21 cellular contexts compared by ENCODE assay signal in the genomic region with DNA sequence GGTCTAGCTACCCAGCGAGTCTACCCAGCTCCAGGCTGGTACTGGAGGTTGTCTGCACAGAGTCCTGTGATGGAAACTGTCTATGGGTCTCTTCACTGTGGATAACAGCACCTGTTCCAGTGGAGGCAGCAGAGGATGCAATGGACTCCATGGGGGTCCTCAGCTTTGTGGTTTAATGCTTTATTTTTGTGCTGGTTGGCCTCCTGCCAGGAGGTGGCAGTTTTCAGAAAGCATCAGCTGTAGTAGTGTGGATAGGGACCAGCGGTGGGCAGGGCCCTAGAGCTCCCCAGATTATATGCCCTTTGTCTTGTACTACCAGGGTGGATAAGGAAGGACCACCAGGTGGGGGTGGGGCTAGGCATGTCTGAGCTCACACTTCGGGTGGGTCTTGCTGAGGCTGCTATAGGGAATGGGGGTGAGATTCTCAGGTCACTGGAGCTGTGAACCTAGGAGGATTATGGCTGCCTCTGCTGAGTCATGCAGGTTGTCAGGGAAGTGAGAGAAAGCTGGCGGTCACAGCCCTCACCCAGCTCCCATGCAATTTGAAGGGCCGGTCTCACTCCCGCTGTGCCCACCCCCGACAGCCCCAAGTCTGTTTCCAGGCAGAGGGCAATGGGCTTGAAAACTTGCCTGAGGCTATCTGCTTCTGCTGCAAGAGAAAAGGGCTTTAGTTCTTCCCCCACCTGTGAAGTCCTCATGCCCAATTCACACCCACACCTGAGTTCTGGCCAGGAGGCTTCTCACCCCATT.
DNase-seq lines count a peak whose midpoint lies in the region; ATAC-seq and TF ChIP-seq lines count a peak whose summit lies in the region.
"Had no signal": no experiment of that assay in that cellular context is flagged by ENCODE, and none has a peak within 500 bp of the region (broad histone marks: within the 10 kb centered on the region; RNA-seq: fewer than 3 reads in every experiment).

No MANE protein-coding gene starts in this region.

- H2AFZ ChIP-seq in GM23338, result no peak overlapping the region; the same call in 1 of the 2 replicates

- peak overlapping the region; percentile 69 for H3K27ac Mint-ChIP-seq in GM23338
- no peak overlapping the region for H3K27ac Mint-ChIP-seq in activated naive CD4-positive, alpha-beta T cell treated with anti-CD3 and anti-CD28 coated beads for 36 hours
- H3K27ac Mint-ChIP-seq: CD4-positive, CD25-positive, alpha-beta regulatory T cell had no signal

- H3K36me3 Mint-ChIP-seq in GM23338 (ENCODE audit: low read depth), result no peaks in the 10 kb centered on the region
- H3K36me3 Mint-ChIP-seq in activated naive CD4-positive, alpha-beta T cell treated with anti-CD3 and anti-CD28 coated beads for 36 hours (ENCODE audit: low read depth), result no peaks in the 10 kb centered on the region
- H3K36me3 Mint-ChIP-seq: CD4-positive, CD25-positive, alpha-beta regulatory T cell had no signal

- H3K9me2 ChIP-seq in GM23338 (ENCODE audit: insufficient read depth), result peaks cover under 1% of the 10 kb centered on the region; the same call in 1 of the 2 replicates

- no peaks in the 10 kb centered on the region for H3K27me3 Mint-ChIP-seq in GM23338 (ENCODE audit: insufficient read depth, low read depth, poor library complexity)
- peaks cover 2% of the 10 kb centered on the region for H3K27me3 Mint-ChIP-seq in activated naive CD4-positive, alpha-beta T cell treated with anti-CD3 and anti-CD28 coated beads for 36 hours (ENCODE audit: low read depth)
- H3K27me3 Mint-ChIP-seq: CD4-positive, CD25-positive, alpha-beta regulatory T cell had no signal

- H3K9ac ChIP-seq in NT2/D1 (ENCODE audit: insufficient read length, low read depth), result no peak overlapping the region

- H3K9me3 ChIP-seq in NT2/D1 (ENCODE audit: insufficient read depth, low read length) (no peaks in the 10 kb centered on the region), right atrium auricular region (no peaks in the 10 kb centered on the region)
- H3K9me3 ChIP-seq: HAP-1, SJSA1 had no signal

- no peak overlapping the region for H3K27ac ChIP-seq in GM23338 (ENCODE audit: low read depth)
- no peak overlapping the region for H3K27ac ChIP-seq in right atrium auricular region
- H3K27ac ChIP-seq: HL-60, SJSA1 had no signal

- no peaks in the 10 kb centered on the region; the same call in 2 of the 3 replicates for H3K4me1 Mint-ChIP-seq in GM23338
- no peaks in the 10 kb centered on the region for H3K4me1 Mint-ChIP-seq in activated naive CD4-positive, alpha-beta T cell treated with anti-CD3 and anti-CD28 coated beads for 36 hours (ENCODE audit: low read depth)
- H3K4me1 Mint-ChIP-seq: CD4-positive, CD25-positive, alpha-beta regulatory T cell had no signal

- H3K4me3 Mint-ChIP-seq in GM23338, result no peak overlapping the region
- H3K4me3 Mint-ChIP-seq in activated naive CD4-positive, alpha-beta T cell treated with anti-CD3 and anti-CD28 coated beads for 36 hours, result no peak overlapping the region
- H3K4me3 Mint-ChIP-seq: CD4-positive, CD25-positive, alpha-beta regulatory T cell had no signal

- H3F3A ChIP-seq in GM23338 (replicated peaks; ENCODE audit: low read depth), result no peaks in the 10 kb centered on the region

- no peaks in the 10 kb centered on the region for H3K4me1 ChIP-seq in GM23338 (ENCODE audit: insufficient read depth)
- H3K4me1 ChIP-seq in NT2/D1 (ENCODE audit: insufficient read depth, insufficient read length), result no peaks in the 10 kb centered on the region
- no peaks in the 10 kb centered on the region for H3K4me1 ChIP-seq in right atrium auricular region
- H3K4me1 ChIP-seq: HAP-1, SJSA1 had no signal

- H3K9me3 Mint-ChIP-seq in GM23338, result peaks cover 5% of the 10 kb centered on the region; the same call in 1 of the 3 replicates
- peaks cover 5% of the 10 kb centered on the region for H3K9me3 Mint-ChIP-seq in activated naive CD4-positive, alpha-beta T cell treated with anti-CD3 and anti-CD28 coated beads for 36 hours

- no peaks in the 10 kb centered on the region for H4K20me1 ChIP-seq in GM23338 (replicated peaks; ENCODE audit: insufficient read depth)

- peak; percentile 17 to 19; a peak in 1 of 4 replicates for TF ChIP-seq CTCF in GM23338 (conservative IDR thresholded peaks at IDR 0.05; ENCODE audit: low read depth in 2 of 2)
- no peak for TF ChIP-seq CTCF in right atrium auricular region (IDR thresholded peaks at IDR 0.05)

- CTCF ChIA-PET in activated naive CD4-positive, alpha-beta T cell treated with anti-CD3 and anti-CD28 coated beads for 36 hours (lab: Charles Lee), result no interaction called here

- H3K27me3 ChIP-seq in GM23338 (ENCODE audit: insufficient read depth) (no peaks in the 10 kb centered on the region), NT2/D1 (ENCODE audit: insufficient read depth, insufficient read length) (no peaks in the 10 kb centered on the region), right atrium auricular region (no peaks in the 10 kb centered on the region)
- H3K27me3 ChIP-seq: SJSA1 had no signal

- intact Hi-C loops in activated naive CD4-positive, alpha-beta T cell treated with anti-CD3 and anti-CD28 coated beads for 36 hours (cut with micrococcal nuclease), result no loop called here

- DNase-seq in Caki2 (ENCODE audit: low read depth), result peak; percentile 12
- DNase-seq in GM23338 (ENCODE audit: low spot score), result peak; percentile 9
- peak; percentile 13 for DNase-seq in NT2/D1 (ENCODE audit: low read depth, low spot score)
- peak; percentile 12 for DNase-seq in kidney tubule cell (ENCODE audit: low spot score)
- DNase-seq in ureter (ENCODE audit: low spot score), result no peak
- no peak for DNase-seq in activated naive CD4-positive, alpha-beta T cell treated with anti-CD3 and anti-CD28 coated beads for 36 hours
- no peak for DNase-seq in retina
- no peak for DNase-seq in right atrium auricular region (ENCODE audit: low spot score)
- DNase-seq: CD4-positive, CD25-positive, alpha-beta regulatory T cell; DMS79 treated with DMSO at 0.1 percent for 48 hours; GF-D8; KBM-7; NCI-H1048; NCI-H2081 treated with DMSO at 0.1 percent for 48 hours; NCI-H2227 treated with DMSO at 0.1 percent for 48 hours; NCI-H526 treated with DMSO at 0.1 percent for 48 hours; PC-3; T-helper 2 cell had no signal

- in situ Hi-C loops in Caki2 (cut with HindIII; ENCODE audit: low pct_unique_long_range_greater_than_20kb, low sequenced_read_pairs), result no loop called here

- H3K4me3 ChIP-seq in GM23338 (no peak overlapping the region), NT2/D1 (ENCODE audit: insufficient read length, low read depth) (no peak overlapping the region), right atrium auricular region (no peak overlapping the region)
- H3K4me3 ChIP-seq: HAP-1, SJSA1 had no signal

- no peaks in the 10 kb centered on the region for H3K36me3 ChIP-seq in GM23338 (ENCODE audit: insufficient read depth)
- no peaks in the 10 kb centered on the region for H3K36me3 ChIP-seq in NT2/D1 (ENCODE audit: insufficient read depth, insufficient read length, low read length)
- H3K36me3 ChIP-seq in right atrium auricular region, result no peaks in the 10 kb centered on the region
- H3K36me3 ChIP-seq: HAP-1, SJSA1 had no signal

- no peak for ATAC-seq in GM23338
- ATAC-seq: PC-3 had no signal

- H3K4me2 ChIP-seq in GM23338, result no peak overlapping the region

- no peaks in the 10 kb centered on the region for H3K79me2 ChIP-seq in GM23338 (replicated peaks; ENCODE audit: insufficient read depth)

TF ChIP-seq in GM23338, 12 proteins besides CTCF, POLR2A, EP300 and RAD21 (continues in another document):
- TF ChIP-seq, protein P1, sequence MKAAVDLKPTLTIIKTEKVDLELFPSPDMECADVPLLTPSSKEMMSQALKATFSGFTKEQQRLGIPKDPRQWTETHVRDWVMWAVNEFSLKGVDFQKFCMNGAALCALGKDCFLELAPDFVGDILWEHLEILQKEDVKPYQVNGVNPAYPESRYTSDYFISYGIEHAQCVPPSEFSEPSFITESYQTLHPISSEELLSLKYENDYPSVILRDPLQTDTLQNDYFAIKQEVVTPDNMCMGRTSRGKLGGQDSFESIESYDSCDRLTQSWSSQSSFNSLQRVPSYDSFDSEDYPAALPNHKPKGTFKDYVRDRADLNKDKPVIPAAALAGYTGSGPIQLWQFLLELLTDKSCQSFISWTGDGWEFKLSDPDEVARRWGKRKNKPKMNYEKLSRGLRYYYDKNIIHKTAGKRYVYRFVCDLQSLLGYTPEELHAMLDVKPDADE (IDR thresholded peaks at IDR 0.05), result no peak
- no peak for TF ChIP-seq CREB1 (CRISPR knock-in tag; IDR thresholded peaks at IDR 0.05; ENCODE audit: low read depth)
- no peak for TF ChIP-seq POLR2AphosphoS5 (IDR thresholded peaks at IDR 0.05; ENCODE audit: low read depth)
- TF ChIP-seq EZH2 (IDR thresholded peaks at IDR 0.05; ENCODE audit: low read depth, unreplicated experiment), result no peak
- TF ChIP-seq STAT1 (IDR thresholded peaks at IDR 0.05; ENCODE audit: unreplicated experiment), result no peak
- TF ChIP-seq EZH2phosphoT487 (IDR thresholded peaks at IDR 0.05; ENCODE audit: unreplicated experiment), result no peak
- TF ChIP-seq, protein P2, sequence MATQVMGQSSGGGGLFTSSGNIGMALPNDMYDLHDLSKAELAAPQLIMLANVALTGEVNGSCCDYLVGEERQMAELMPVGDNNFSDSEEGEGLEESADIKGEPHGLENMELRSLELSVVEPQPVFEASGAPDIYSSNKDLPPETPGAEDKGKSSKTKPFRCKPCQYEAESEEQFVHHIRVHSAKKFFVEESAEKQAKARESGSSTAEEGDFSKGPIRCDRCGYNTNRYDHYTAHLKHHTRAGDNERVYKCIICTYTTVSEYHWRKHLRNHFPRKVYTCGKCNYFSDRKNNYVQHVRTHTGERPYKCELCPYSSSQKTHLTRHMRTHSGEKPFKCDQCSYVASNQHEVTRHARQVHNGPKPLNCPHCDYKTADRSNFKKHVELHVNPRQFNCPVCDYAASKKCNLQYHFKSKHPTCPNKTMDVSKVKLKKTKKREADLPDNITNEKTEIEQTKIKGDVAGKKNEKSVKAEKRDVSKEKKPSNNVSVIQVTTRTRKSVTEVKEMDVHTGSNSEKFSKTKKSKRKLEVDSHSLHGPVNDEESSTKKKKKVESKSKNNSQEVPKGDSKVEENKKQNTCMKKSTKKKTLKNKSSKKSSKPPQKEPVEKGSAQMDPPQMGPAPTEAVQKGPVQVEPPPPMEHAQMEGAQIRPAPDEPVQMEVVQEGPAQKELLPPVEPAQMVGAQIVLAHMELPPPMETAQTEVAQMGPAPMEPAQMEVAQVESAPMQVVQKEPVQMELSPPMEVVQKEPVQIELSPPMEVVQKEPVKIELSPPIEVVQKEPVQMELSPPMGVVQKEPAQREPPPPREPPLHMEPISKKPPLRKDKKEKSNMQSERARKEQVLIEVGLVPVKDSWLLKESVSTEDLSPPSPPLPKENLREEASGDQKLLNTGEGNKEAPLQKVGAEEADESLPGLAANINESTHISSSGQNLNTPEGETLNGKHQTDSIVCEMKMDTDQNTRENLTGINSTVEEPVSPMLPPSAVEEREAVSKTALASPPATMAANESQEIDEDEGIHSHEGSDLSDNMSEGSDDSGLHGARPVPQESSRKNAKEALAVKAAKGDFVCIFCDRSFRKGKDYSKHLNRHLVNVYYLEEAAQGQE (IDR thresholded peaks at IDR 0.05; ENCODE audit: unreplicated experiment), result no peak

Comparison
In these comparisons a context has a peak if more than half of its experiments do, and no peak if none do; other contexts are left out.
1. DNase-seq: peak in Caki2 (single experiment), GM23338 (single experiment), NT2/D1 (single experiment) and kidney tubule cell (single experiment); none in ureter (single experiment), activated naive CD4-positive, alpha-beta T cell treated with anti-CD3 and anti-CD28 coated beads for 36 hours (single experiment), retina (single experiment) and right atrium auricular region (single experiment).
2. CTCF ChIP-seq: peak in GM23338 (2 of 2); none in right atrium auricular region (0 of 2).